9 cellular contexts compared by ENCODE assay signal in genomic region chr2:233062447-233062842, GRCh38. TPM values are rescaled to one million over a fixed set of nuclear protein-coding genes. Genes with fewer than 3 reads are reported as not detected.
DNase-seq lines count a peak whose midpoint lies in the region; ATAC-seq and TF ChIP-seq lines count a peak whose summit lies in the region.
"Had no signal": no experiment of that assay in that cellular context is flagged by ENCODE, and none has a peak within 500 bp of the region (broad histone marks: within the 10 kb centered on the region; RNA-seq: fewer than 3 reads in every experiment).

No MANE protein-coding gene starts in this region.

- CTCF ChIA-PET in naive thymus-derived CD4-positive, alpha-beta T cell (lab: Charles Lee): no interaction called here

- peak overlapping the region; percentile 40 for H3K4me3 ChIP-seq in colonic mucosa
- peak overlapping the region; percentile 88 for H3K4me3 ChIP-seq in naive thymus-derived CD4-positive, alpha-beta T cell (ENCODE audit: low read length)

- POLR2A ChIA-PET in naive thymus-derived CD4-positive, alpha-beta T cell (lab: Charles Lee): interaction anchor here (3.0 to 4.4 kb wide), 2 partner anchors 8 to 19 kb away, joined by 23 to 144 read pairs; no protein-coding TSS in a partner anchor

- no peaks in the 10 kb centered on the region for H3K27me3 Mint-ChIP-seq in stimulated activated naive CD8-positive, alpha-beta T cell treated with anti-CD3 and anti-CD28 coated beads, Interleukin-15, Interleukin-2, amounts not matched to agents 100 ng/mL and 50 ng/mL, for 24 hours
- no peaks in the 10 kb centered on the region for H3K27me3 Mint-ChIP-seq in naive thymus-derived CD4-positive, alpha-beta T cell

- H3K36me3 ChIP-seq in colonic mucosa: no peaks in the 10 kb centered on the region
- H3K36me3 ChIP-seq in naive thymus-derived CD4-positive, alpha-beta T cell (ENCODE audit: control insufficient read depth in 2 of 3, insufficient read depth in 3 of 3, low read length in 3 of 3): peaks cover 4 to 29% (median 7%) of the 10 kb centered on the region in 3 experiments

- H3K9me3 Mint-ChIP-seq in stimulated activated naive CD8-positive, alpha-beta T cell treated with anti-CD3 and anti-CD28 coated beads, Interleukin-15, Interleukin-2, amounts not matched to agents 100 ng/mL and 50 ng/mL, for 24 hours: no peaks in the 10 kb centered on the region
- H3K9me3 Mint-ChIP-seq in naive thymus-derived CD4-positive, alpha-beta T cell: no peaks in the 10 kb centered on the region

- peak overlapping the region; percentile 79 for H3K27ac Mint-ChIP-seq in stimulated activated naive CD8-positive, alpha-beta T cell treated with anti-CD3 and anti-CD28 coated beads, Interleukin-15, Interleukin-2, amounts not matched to agents 100 ng/mL and 50 ng/mL, for 24 hours
- peak overlapping the region; percentile 79 to 99 (median 95) for H3K27ac Mint-ChIP-seq in naive thymus-derived CD4-positive, alpha-beta T cell

- no peak for ATAC-seq in stimulated activated naive CD8-positive, alpha-beta T cell treated with anti-CD3 and anti-CD28 coated beads, Interleukin-15, Interleukin-2, amounts not matched to agents 100 U/mL and 50 U/mL, for 24 hours
- ATAC-seq in naive thymus-derived CD4-positive, alpha-beta T cell: no peak
- ATAC-seq in GM21447 (IDR thresholded peaks at IDR 0.05; ENCODE audit: unreplicated experiment): no peak

- H3K4me1 Mint-ChIP-seq in stimulated activated naive CD8-positive, alpha-beta T cell treated with anti-CD3 and anti-CD28 coated beads, Interleukin-15, Interleukin-2, amounts not matched to agents 100 ng/mL and 50 ng/mL, for 24 hours (ENCODE audit: low read depth): peaks cover 73% of the 10 kb centered on the region
- peaks cover 35 to 66% (median 54%) of the 10 kb centered on the region in 7 donors for H3K4me1 Mint-ChIP-seq in naive thymus-derived CD4-positive, alpha-beta T cell

- intact Hi-C loops in colonic mucosa (cut with DNase I): no loop called here
- intact Hi-C loops in naive thymus-derived CD4-positive, alpha-beta T cell (cut with micrococcal nuclease): loop anchor here (5.0 to 10.0 kb wide), 3 partner anchors 35 to 458 kb away; partner anchors contain the start of gene GIGYF2 (in 1 of the 2)

- H3K27ac ChIP-seq in colonic mucosa: peak overlapping the region; percentile 64
- H3K27ac ChIP-seq in naive thymus-derived CD4-positive, alpha-beta T cell (ENCODE audit: low read depth, low read length): peak overlapping the region; percentile 85

- H3K36me3 Mint-ChIP-seq in stimulated activated naive CD8-positive, alpha-beta T cell treated with anti-CD3 and anti-CD28 coated beads, Interleukin-15, Interleukin-2, amounts not matched to agents 100 ng/mL and 50 ng/mL, for 24 hours (ENCODE audit: low read depth): peaks cover 25% of the 10 kb centered on the region
- H3K36me3 Mint-ChIP-seq in naive thymus-derived CD4-positive, alpha-beta T cell: peaks cover 0 to 22% (median 10%) of the 10 kb centered on the region in 5 donors

- no peaks in the 10 kb centered on the region for H3K9me3 ChIP-seq in colonic mucosa
- no peaks in the 10 kb centered on the region for H3K9me3 ChIP-seq in naive thymus-derived CD4-positive, alpha-beta T cell (ENCODE audit: control insufficient read depth in 2 of 3, low read length in 3 of 3)

- peak overlapping the region; percentile 54 to 65 for H3K9ac ChIP-seq in colonic mucosa (ENCODE audit: low read depth in 2 of 2, low read length in 2 of 2)

- DNase-seq in stimulated activated naive CD8-positive, alpha-beta T cell treated with anti-CD3 and anti-CD28 coated beads, Interleukin-15, Interleukin-2, amounts not matched to agents 100 U/mL and 50 U/mL, for 24 hours: no peak
- DNase-seq in colonic mucosa: no peak
- DNase-seq in naive thymus-derived CD4-positive, alpha-beta T cell: no peak
- no peak for DNase-seq in DMS153 (lab: John Stamatoyannopoulos, UW)
- no peak for DNase-seq in NCI-H1694 treated with DMSO at 0.1 percent for 48 hours (lab: John Stamatoyannopoulos, UW)
- DNase-seq in GM13977 (ENCODE audit: low spot score): no peak
- DNase-seq: Kasumi-1 had no signal

- no peaks in the 10 kb centered on the region for H3K27me3 ChIP-seq in colonic mucosa
- H3K27me3 ChIP-seq in naive thymus-derived CD4-positive, alpha-beta T cell (ENCODE audit: control insufficient read depth in 2 of 2, insufficient read depth in 2 of 2, low read length in 2 of 2): no peaks in the 10 kb centered on the region

- in situ Hi-C loops in GM13977 (cut with MboI; ENCODE audit: low pct_unique_long_range_greater_than_20kb, low sequenced_read_pairs, unreplicated experiment): no loop called here

- H3K4me1 ChIP-seq in colonic mucosa: peaks cover 5% of the 10 kb centered on the region
- peaks cover 39 to 46% of the 10 kb centered on the region in 2 donors for H3K4me1 ChIP-seq in naive thymus-derived CD4-positive, alpha-beta T cell (ENCODE audit: control insufficient read depth in 2 of 2, insufficient read depth in 2 of 2, low read length in 2 of 2)

- peak overlapping the region; percentile 87 for H3K4me3 Mint-ChIP-seq in stimulated activated naive CD8-positive, alpha-beta T cell treated with anti-CD3 and anti-CD28 coated beads, Interleukin-15, Interleukin-2, amounts not matched to agents 100 ng/mL and 50 ng/mL, for 24 hours
- peak overlapping the region; percentile 86 to 98 (median 96) for H3K4me3 Mint-ChIP-seq in naive thymus-derived CD4-positive, alpha-beta T cell

- TF ChIP-seq CTCF in colonic mucosa (IDR thresholded peaks at IDR 0.05) (no peak), GM13977 (IDR thresholded peaks at IDR 0.05; ENCODE audit: extremely low read depth, insufficient read depth, missing control alignments) (no peak)

RNA-seq across cellular contexts. Expression of gene INPP5D, which starts 2.3 kb away (rescaled TPM):
- total RNA-seq in colonic mucosa: 1 to 10 TPM; 6.5 to 7.1 TPM
- total RNA-seq in naive thymus-derived CD4-positive, alpha-beta T cell: 100 to 1,000 TPM; 106 to 232 (median 126) TPM
- polyA plus RNA-seq in naive thymus-derived CD4-positive, alpha-beta T cell: 100 to 1,000 TPM in 1 of 2 donors, 10 to 100 TPM in 1; 41.0 to 122 TPM

RNA-seq across cellular contexts. Expression of gene NEU2, which starts 30.0 kb away (rescaled TPM):
- not detected for total RNA-seq in colonic mucosa
- total RNA-seq in naive thymus-derived CD4-positive, alpha-beta T cell: not detected
- polyA plus RNA-seq in naive thymus-derived CD4-positive, alpha-beta T cell: not detected

RNA-seq across cellular contexts. Expression of gene NGEF, which starts 49.4 kb away (rescaled TPM):
- 10 to 100 TPM; 25.6 to 34.0 TPM for total RNA-seq in colonic mucosa
- total RNA-seq in naive thymus-derived CD4-positive, alpha-beta T cell: not detected
- polyA plus RNA-seq in naive thymus-derived CD4-positive, alpha-beta T cell: not detected

Comparison
In these comparisons a context has a peak if more than half of its experiments do, and no peak if none do; other contexts are left out.
1. RNA of gene INPP5D, which starts 2.3 kb away (total RNA-seq): 106 to 232 TPM in naive thymus-derived CD4-positive, alpha-beta T cell; 6.5 to 7.1 TPM in colonic mucosa; every median in the first group is over 10 times any median in the second.
2. RNA of gene NGEF, which starts 49.4 kb away (total RNA-seq): 25.6 to 34.0 TPM in colonic mucosa; not detected in naive thymus-derived CD4-positive, alpha-beta T cell; every median in the first group is over 10 times any median in the second.